Comparison of ENCODE assay signal across 22 cellular contexts in the genomic region with DNA sequence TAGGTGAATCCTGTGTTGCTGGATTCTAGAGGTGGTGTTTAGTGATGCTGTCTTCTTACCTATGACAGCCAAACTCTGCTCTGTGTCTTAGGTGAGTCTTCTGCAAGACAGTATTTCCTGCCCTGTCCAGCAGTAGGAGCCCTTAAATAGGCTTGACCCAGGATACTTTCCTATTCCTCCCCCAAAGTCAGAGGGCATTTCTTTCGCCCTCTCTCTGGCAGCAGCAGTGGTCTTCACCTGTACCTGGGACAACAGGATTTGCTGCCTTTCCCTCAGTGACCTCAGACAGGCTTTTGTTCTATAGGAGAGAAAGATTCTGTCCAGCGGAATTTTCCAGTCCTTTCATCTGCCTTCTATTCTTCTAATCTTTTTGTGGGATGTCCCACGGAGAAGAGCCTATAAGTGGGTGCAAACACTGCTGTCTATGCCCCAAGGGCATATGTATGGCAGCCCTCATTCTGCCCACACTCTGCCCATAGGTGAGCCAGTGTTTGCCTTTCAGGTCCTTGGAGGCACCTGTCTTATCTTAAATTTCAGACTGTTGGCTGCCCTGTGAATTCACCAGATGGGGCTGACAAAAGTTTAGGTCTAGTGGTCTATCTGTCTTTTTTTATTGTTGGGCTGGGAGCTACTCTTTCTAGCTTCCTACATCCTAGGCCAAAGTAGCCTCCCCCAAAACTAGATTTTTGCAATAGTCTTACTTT.
DNase-seq lines count a peak whose midpoint lies in the region; ATAC-seq, FAIRE-seq and TF ChIP-seq lines count a peak whose summit lies in the region.
"Had no signal": no experiment of that assay in that cellular context is flagged by ENCODE, and none has a peak within 500 bp of the region (broad histone marks: within the 10 kb centered on the region; RNA-seq: fewer than 3 reads in every experiment).

No MANE protein-coding gene starts in this region.

- H3K36me3 Mint-ChIP-seq in H9 (ENCODE audit: insufficient read depth in 1 of 3, low read depth in 3 of 3): no peaks in the 10 kb centered on the region
- H3K36me3 Mint-ChIP-seq in CD4-positive, alpha-beta memory T cell: no peaks in the 10 kb centered on the region
- no peaks in the 10 kb centered on the region for H3K36me3 Mint-ChIP-seq in CD4-positive, alpha-beta T cell (ENCODE audit: low read depth)
- H3K36me3 Mint-ChIP-seq: activated CD4-positive, alpha-beta memory T cell treated with anti-CD3 and anti-CD28 coated beads for 36 hours; naive thymus-derived CD4-positive, alpha-beta T cell had no signal

- in situ Hi-C loops in Panc1 (cut with HindIII; ENCODE audit: low pct_unique_long_range_greater_than_20kb, low sequenced_read_pairs): no loop called here

- no peaks in the 10 kb centered on the region for H3K9me3 ChIP-seq in A549
- no peaks in the 10 kb centered on the region for H3K9me3 ChIP-seq in H9 (ENCODE audit: control insufficient read depth, low read depth, low read length)
- no peaks in the 10 kb centered on the region for H3K9me3 ChIP-seq in Panc1 (ENCODE audit: control insufficient read depth, insufficient read depth, low read depth, low read length)
- H3K9me3 ChIP-seq in CD4-positive, alpha-beta memory T cell (ENCODE audit: control insufficient read depth in 1 of 2, low read length in 2 of 2): no peaks in the 10 kb centered on the region
- H3K9me3 ChIP-seq in CD4-positive, alpha-beta T cell (ENCODE audit: control insufficient read depth, low read length): no peaks in the 10 kb centered on the region
- H3K9me3 ChIP-seq: heart left ventricle, Peyer's patch had no signal

- FAIRE-seq in A549 (lab: Jason Lieb, UNC): no peak
- FAIRE-seq: endothelial cell of umbilical vein, H54 had no signal

- H3K27ac ChIP-seq in A549: no peak overlapping the region
- no peak overlapping the region for H3K27ac ChIP-seq in H9 (ENCODE audit: insufficient read length, low read depth, low read length)
- no peak overlapping the region for H3K27ac ChIP-seq in Panc1 (ENCODE audit: low read length)
- no peak overlapping the region for H3K27ac ChIP-seq in CD4-positive, alpha-beta memory T cell (ENCODE audit: low read depth, low read length)
- H3K27ac ChIP-seq in CD4-positive, alpha-beta T cell (ENCODE audit: low read depth, low read length): no peak overlapping the region
- H3K27ac ChIP-seq: heart left ventricle, Peyer's patch had no signal

- no peak overlapping the region for H3K14ac ChIP-seq in H9 (ENCODE audit: insufficient read depth, low read length)

- POLR2A ChIA-PET in A549 (lab: Yijun Ruan, JAX): no interaction called here
- POLR2A ChIA-PET in Panc1 (lab: Charles Lee): no interaction called here
- POLR2A ChIA-PET in CD4-positive, alpha-beta memory T cell (lab: Charles Lee; ENCODE audit: partially characterized antibody): no interaction called here
- POLR2A ChIA-PET in CD4-positive, alpha-beta T cell (lab: Charles Lee): no interaction called here

- H3K27me3 Mint-ChIP-seq in H9 (ENCODE audit: low read depth): no peaks in the 10 kb centered on the region
- no peaks in the 10 kb centered on the region for H3K27me3 Mint-ChIP-seq in CD4-positive, alpha-beta memory T cell
- no peaks in the 10 kb centered on the region for H3K27me3 Mint-ChIP-seq in CD4-positive, alpha-beta T cell
- H3K27me3 Mint-ChIP-seq: activated CD4-positive, alpha-beta memory T cell treated with anti-CD3 and anti-CD28 coated beads for 36 hours had no signal

- 69% methylated on average over 3 of the region's 3 CpGs for WGBS in A549 (ENCODE audit: missing lambda C conversion rate)
- no CpG with 5 or more reads among the region's 3 CpGs for WGBS in H9 (ENCODE audit: extremely low coverage, insufficient read length, low lambda C conversion rate)

- no peaks in the 10 kb centered on the region for H3K79me1 ChIP-seq in H9 (ENCODE audit: insufficient read depth, low read depth, low read length, poor library complexity, severe bottlenecking)

- no peak overlapping the region for H2BK15ac ChIP-seq in H9 (ENCODE audit: low read depth, low read length)

- no peak overlapping the region for H3K4ac ChIP-seq in H9 (ENCODE audit: low read depth, low read length)

- H3K18ac ChIP-seq in H9 (ENCODE audit: insufficient read length, low read depth, low read length): no peak overlapping the region

- H2BK12ac ChIP-seq in H9 (ENCODE audit: insufficient read length, low read depth, low read length): no peak overlapping the region

- no peak for DNase-seq in A549 (ENCODE audit: low read depth in 1 of 2, low spot score in 1 of 2)
- peak; percentile 30 for DNase-seq in H9
- no peak for DNase-seq in Panc1 (ENCODE audit: low read depth, low spot score)
- no peak for DNase-seq in left lobe of liver (ENCODE audit: low spot score)
- DNase-seq in CD4-positive, alpha-beta memory T cell: no peak
- DNase-seq in CD4-positive, alpha-beta T cell: no peak
- DNase-seq: activated CD4-positive, alpha-beta memory T cell treated with anti-CD3 and anti-CD28 coated beads for 36 hours; activated CD4-positive, CD25-positive, alpha-beta regulatory T cell; C1 segment of cervical spinal cord; heart left ventricle; IMR-90; naive thymus-derived CD4-positive, alpha-beta T cell; NCI-H2081 treated with DMSO at 0.1 percent for 48 hours; occipital lobe; Peyer's patch; SIG-M5; SW 1271; T1000 had no signal

- TF ChIP-seq CTCF in A549 (IDR thresholded peaks at IDR 0.05): no peak
- TF ChIP-seq CTCF in H9 (conservative IDR thresholded peaks at IDR 0.05): peak; percentile 39
- TF ChIP-seq CTCF in Panc1 (IDR thresholded peaks at IDR 0.05): peak; percentile 30
- TF ChIP-seq CTCF in CD4-positive, alpha-beta T cell (IDR thresholded peaks at IDR 0.05): no peak

- no TSS peak for BruUV-seq in Panc1 (replicated peaks; lab: Mats Ljungman, UMichigan)

- H3K27ac Mint-ChIP-seq in H9: peak overlapping the region in 1 of 3 experiments; percentile 57; a peak in 1 of 7 replicates
- no peak overlapping the region for H3K27ac Mint-ChIP-seq in CD4-positive, alpha-beta memory T cell
- H3K27ac Mint-ChIP-seq in CD4-positive, alpha-beta T cell: no peak overlapping the region
- H3K27ac Mint-ChIP-seq: activated CD4-positive, alpha-beta memory T cell treated with anti-CD3 and anti-CD28 coated beads for 36 hours; naive thymus-derived CD4-positive, alpha-beta T cell had no signal

- H3K9ac ChIP-seq in H9 (ENCODE audit: extremely low read depth, insufficient read length, low read length): no peak overlapping the region

- no peak overlapping the region for H4K5ac ChIP-seq in H9 (ENCODE audit: insufficient read length, low read depth, low read length)

- H2BK20ac ChIP-seq in H9 (ENCODE audit: low read depth, low read length, poor library complexity, severe bottlenecking): no peak overlapping the region

- no peaks in the 10 kb centered on the region for H3K36me3 ChIP-seq in Panc1 (ENCODE audit: control insufficient read depth, insufficient read depth, low read length)
- no peaks in the 10 kb centered on the region for H3K36me3 ChIP-seq in CD4-positive, alpha-beta memory T cell (ENCODE audit: insufficient read depth, low read length)
- H3K36me3 ChIP-seq: heart left ventricle, Peyer's patch had no signal

- H3K4me1 ChIP-seq in A549 (no peaks in the 10 kb centered on the region), H9 (ENCODE audit: insufficient read depth, low read length) (no peaks in the 10 kb centered on the region), Panc1 (ENCODE audit: control insufficient read depth, insufficient read depth, low read length) (no peaks in the 10 kb centered on the region)
- no peaks in the 10 kb centered on the region for H3K4me1 ChIP-seq in CD4-positive, alpha-beta memory T cell (ENCODE audit: insufficient read depth, low read length)
- H3K4me1 ChIP-seq: heart left ventricle, Peyer's patch had no signal

- H3K4me3 ChIP-seq in A549 (no peak overlapping the region), Panc1 (ENCODE audit: low read depth in 2 of 2, low read length in 2 of 2) (no peak overlapping the region)
- H3K4me3 ChIP-seq in CD4-positive, alpha-beta memory T cell (ENCODE audit: low read length in 2 of 2): no peak overlapping the region
- H3K4me3 ChIP-seq: heart left ventricle, Peyer's patch had no signal

- CTCF ChIA-PET in A549 (lab: Yijun Ruan, JAX) (no interaction called here), Panc1 (lab: Charles Lee) (no interaction called here)
- CTCF ChIA-PET in CD4-positive, alpha-beta memory T cell (lab: Charles Lee; ENCODE audit: partially characterized antibody): no interaction called here
- CTCF ChIA-PET in CD4-positive, alpha-beta T cell (lab: Charles Lee): no interaction called here

- no peak overlapping the region for H4K91ac ChIP-seq in H9 (ENCODE audit: insufficient read length, low read depth, low read length)

- peaks cover 10 to 12% of the 10 kb centered on the region in 2 experiments for H3K4me1 Mint-ChIP-seq in H9
- no peaks in the 10 kb centered on the region for H3K4me1 Mint-ChIP-seq in CD4-positive, alpha-beta memory T cell
- H3K4me1 Mint-ChIP-seq in CD4-positive, alpha-beta T cell (ENCODE audit: low read depth): no peaks in the 10 kb centered on the region
- H3K4me1 Mint-ChIP-seq: naive thymus-derived CD4-positive, alpha-beta T cell had no signal

- H2BK120ac ChIP-seq in H9 (ENCODE audit: low read depth, low read length, poor library complexity, severe bottlenecking): no peak overlapping the region

- no peak for TF ChIP-seq POLR2A in A549 (IDR thresholded peaks at IDR 0.05; ENCODE audit: low read length)

- no peak overlapping the region for H3K4me3 Mint-ChIP-seq in H9
- H3K4me3 Mint-ChIP-seq in CD4-positive, alpha-beta memory T cell: no peak overlapping the region
- H3K4me3 Mint-ChIP-seq in CD4-positive, alpha-beta T cell: no peak overlapping the region
- H3K4me3 Mint-ChIP-seq: activated CD4-positive, alpha-beta memory T cell treated with anti-CD3 and anti-CD28 coated beads for 36 hours; naive thymus-derived CD4-positive, alpha-beta T cell had no signal

- no peak for TF ChIP-seq EP300 in A549 (IDR thresholded peaks at IDR 0.05)

- no peak overlapping the region for H4K8ac ChIP-seq in H9 (replicated peaks; ENCODE audit: insufficient read length, low read depth, low read length)

- no peak overlapping the region for H2AFZ ChIP-seq in H9 (ENCODE audit: low read length)

- H4K20me1 ChIP-seq in H9 (ENCODE audit: control insufficient read depth, insufficient read depth, insufficient read length): no peaks in the 10 kb centered on the region

- H3K9me3 Mint-ChIP-seq in H9: no peaks in the 10 kb centered on the region; a peak in 1 of 5 replicates
- H3K9me3 Mint-ChIP-seq in CD4-positive, alpha-beta memory T cell: peaks cover 0 to 6% (median 0%) of the 10 kb centered on the region in 8 donors
- H3K9me3 Mint-ChIP-seq in CD4-positive, alpha-beta T cell: no peaks in the 10 kb centered on the region
- H3K9me3 Mint-ChIP-seq: activated CD4-positive, alpha-beta memory T cell treated with anti-CD3 and anti-CD28 coated beads for 36 hours had no signal

- no peaks in the 10 kb centered on the region; the same call in 1 of the 2 replicates for H3K27me3 ChIP-seq in H9 (ENCODE audit: insufficient read depth, low read length)
- H3K27me3 ChIP-seq in Panc1 (ENCODE audit: control insufficient read depth, insufficient read depth, low read length): no peaks in the 10 kb centered on the region
- no peaks in the 10 kb centered on the region for H3K27me3 ChIP-seq in CD4-positive, alpha-beta memory T cell (ENCODE audit: insufficient read depth, low read length)
- H3K27me3 ChIP-seq in CD4-positive, alpha-beta T cell (ENCODE audit: control insufficient read depth, insufficient read depth, low read length): no peaks in the 10 kb centered on the region
- H3K27me3 ChIP-seq: heart left ventricle, Peyer's patch had no signal

- peak; percentile 11 to 16; a peak in 1 of 5 replicates for TF ChIP-seq RAD21 in A549 (conservative IDR thresholded peaks at IDR 0.05 in 1 of 2, IDR thresholded peaks at IDR 0.05 in 1 of 2)

- no peak overlapping the region for H3K56ac ChIP-seq in H9 (ENCODE audit: insufficient read length, low read depth, low read length)

- no peak overlapping the region for H2AK5ac ChIP-seq in H9 (ENCODE audit: insufficient read length, low read length)

- ATAC-seq in A549 (peak in 1 of 2 experiments; percentile 48; a peak in 2 of 6 replicates), Panc1 (no peak), left lobe of liver (peak; percentile 40), HG02870 (IDR thresholded peaks at IDR 0.05; ENCODE audit: unreplicated experiment) (no peak), GM21381 (IDR thresholded peaks at IDR 0.05; ENCODE audit: unreplicated experiment) (no peak)
- ATAC-seq in CD4-positive, alpha-beta T cell (ENCODE audit: poor library complexity): no peak
- ATAC-seq: heart left ventricle; naive thymus-derived CD4-positive, alpha-beta T cell had no signal

- no peaks in the 10 kb centered on the region for H3K23me2 ChIP-seq in H9 (ENCODE audit: insufficient read length, low read depth, low read length, poor library complexity, severe bottlenecking)

- intact Hi-C loops in Panc1 (cut with micrococcal nuclease; ENCODE audit: unreplicated experiment): no loop called here
- intact Hi-C loops in CD4-positive, alpha-beta memory T cell (cut with micrococcal nuclease): no loop called here
- intact Hi-C loops in CD4-positive, alpha-beta T cell (cut with DNase I, micrococcal nuclease): no loop called here

- no peak overlapping the region for H3K4me2 ChIP-seq in A549
- no peak overlapping the region for H3K4me2 ChIP-seq in H9 (ENCODE audit: insufficient read depth, insufficient read length, low read length)

- H3K79me2 ChIP-seq in H9 (ENCODE audit: insufficient read depth, low read length): no peaks in the 10 kb centered on the region

- no peak overlapping the region for H3K23ac ChIP-seq in H9 (ENCODE audit: insufficient read length, low read depth, low read length)

- no peak overlapping the region for H3T11ph ChIP-seq in H9 (ENCODE audit: low read length)

- no peak overlapping the region for H2BK5ac ChIP-seq in H9 (ENCODE audit: insufficient read length, low read length)

Comparison
In these comparisons a context has a peak if more than half of its experiments do, and no peak if none do; other contexts are left out.
1. CTCF ChIP-seq: peak in H9 (single experiment) and Panc1 (single experiment); none in A549 (single experiment) and CD4-positive, alpha-beta T cell (single experiment).